ENCODE assay signal across 8 cellular contexts in genomic region chr15:64841258-64842098, GRCh38.
DNase-seq lines count a peak whose midpoint lies in the region; ATAC-seq lines count a peak whose summit lies in the region.

Gene PLEKHO2 (plus strand): TSS chr15:64841915. CDS start chr15:64842017, 102 bp downstream.

- no peaks in the 10 kb centered on the region for H3K27me3 Mint-ChIP-seq in central memory CD8-positive, alpha-beta T cell

- peak; percentile 96 for DNase-seq in AG08395 (ENCODE audit: low spot score)
- DNase-seq in NCI-H446 treated with DMSO at 0.1 percent for 48 hours (lab: John Stamatoyannopoulos, UW) = peak; percentile 83
- peak; percentile 70 to 81 for DNase-seq in central memory CD8-positive, alpha-beta T cell (ENCODE audit: low spot score in 2 of 2)
- DNase-seq in islet precursor cell = peak; percentile 99
- DNase-seq in stimulated activated CD4-positive, alpha-beta T cell treated with anti-CD3 and anti-CD28 coated beads, Interleukin-12 subunit alpha, Interleukin-12 subunit beta, amount 100 ng/mL, for 4 hours = peak; percentile 81

- ATAC-seq in GM18907 (IDR thresholded peaks at IDR 0.05; ENCODE audit: unreplicated experiment) (peak; percentile 64), HG03139 (IDR thresholded peaks at IDR 0.05; ENCODE audit: unreplicated experiment) (peak; percentile 51)
- peak; percentile 72 to 77 for ATAC-seq in activated CD4-positive, CD25-positive, alpha-beta regulatory T cell treated with anti-CD3 and anti-CD28 coated beads, Interleukin-2, amount 50 U/mL, for 24 hours
- ATAC-seq in central memory CD8-positive, alpha-beta T cell (replicated peaks; ENCODE audit: extremely low read depth, poor library complexity, severe bottlenecking) = peak; percentile 82

- peaks cover 77% of the 10 kb centered on the region for H3K4me1 Mint-ChIP-seq in central memory CD8-positive, alpha-beta T cell

- H3K4me3 Mint-ChIP-seq in central memory CD8-positive, alpha-beta T cell = peak within 1 kb of the TSS; percentile 95

- peak within 1 kb of the TSS; percentile 89 for H3K27ac Mint-ChIP-seq in central memory CD8-positive, alpha-beta T cell (ENCODE audit: low read depth)

- H3K9me3 Mint-ChIP-seq in central memory CD8-positive, alpha-beta T cell = no peaks in the 10 kb centered on the region

- H3K36me3 Mint-ChIP-seq in central memory CD8-positive, alpha-beta T cell (ENCODE audit: insufficient read depth) = peaks cover 8% of the 10 kb centered on the region

Comparison
In these comparisons a context has a peak if more than half of its experiments do, and no peak if none do; other contexts are left out.
1. Peak in every context shown above with its lines: DNase-seq and ATAC-seq.